Comparison of ENCODE assay signal across 11 cellular contexts in the genomic region with DNA sequence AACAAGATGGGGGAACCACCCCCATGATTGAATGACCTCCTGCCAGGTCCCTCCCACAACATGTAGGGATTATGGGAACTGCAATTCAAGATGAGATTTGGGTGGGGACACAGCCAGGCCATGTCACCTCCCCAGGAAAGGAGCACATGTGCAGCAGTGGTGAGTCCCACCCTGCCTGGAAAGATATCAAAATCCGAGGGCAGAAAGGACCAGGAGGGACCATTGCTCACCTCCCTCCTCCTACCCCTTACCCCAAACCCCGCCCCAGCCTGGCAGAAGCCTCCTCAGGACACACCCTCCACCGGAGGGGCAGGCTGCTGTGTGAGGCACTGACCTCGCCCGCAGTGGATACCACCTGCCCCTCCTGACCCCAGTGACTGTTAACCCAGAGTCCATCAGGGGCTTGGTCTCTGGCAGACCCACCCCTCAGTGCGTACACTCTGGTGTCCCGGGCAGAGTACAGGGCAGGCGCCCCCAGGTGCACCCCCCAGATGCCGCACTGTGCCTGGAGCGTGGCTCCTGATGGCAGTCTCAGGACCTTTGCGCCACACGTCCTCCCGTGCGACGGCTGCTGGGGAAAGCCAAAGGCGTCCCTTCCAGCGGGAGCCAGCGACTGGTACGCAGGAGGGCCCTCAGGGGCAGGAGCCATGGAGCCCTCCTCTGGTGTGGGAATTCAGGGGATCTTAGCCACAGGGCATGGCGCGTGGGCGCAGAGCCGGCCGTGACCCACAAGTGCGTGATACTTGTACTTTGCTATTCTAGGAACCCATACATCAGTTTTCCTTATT. TPM values are rescaled to one million over a fixed set of nuclear protein-coding genes. Genes with fewer than 3 reads are reported as not detected.
DNase-seq lines count a peak whose midpoint lies in the region; ATAC-seq and TF ChIP-seq lines count a peak whose summit lies in the region.
"Had no signal": no experiment of that assay in that cellular context is flagged by ENCODE, and none has a peak within 500 bp of the region (broad histone marks: within the 10 kb centered on the region; RNA-seq: fewer than 3 reads in every experiment).

No MANE protein-coding gene starts in this region.

- no peak for DNase-seq in CD8-positive, alpha-beta T cell
- DNase-seq in PC-3 (no peak), left cardiac atrium (no peak), prostate gland (ENCODE audit: low spot score) (no peak), NCI-H2081 (lab: John Stamatoyannopoulos, UW) (no peak), occipital lobe (lab: John Stamatoyannopoulos, UW) (no peak)
- DNase-seq: activated CD4-positive, alpha-beta T cell treated with anti-CD3 and anti-CD28 coated beads for 48 hours; activated naive CD8-positive, alpha-beta T cell treated with anti-CD3 and anti-CD28 coated beads, Interleukin-2, amount 10 ng/mL, durations not matched to agents 7 days and 5 days; NCI-H1694 treated with DMSO at 0.1 percent for 48 hours had no signal

- no peak overlapping the region for H3K4me3 Mint-ChIP-seq in CD8-positive, alpha-beta T cell
- H3K4me3 Mint-ChIP-seq: activated naive CD8-positive, alpha-beta T cell treated with anti-CD3 and anti-CD28 coated beads, Interleukin-2, amount 10 ng/mL, durations not matched to agents 7 days and 5 days had no signal

- no peak overlapping the region for H3K4me2 ChIP-seq in PC-3 (ENCODE audit: low read length)

- CTCF ChIA-PET in CD8-positive, alpha-beta T cell (lab: Charles Lee) = no interaction called here
- CTCF ChIA-PET in PC-3 (lab: Charles Lee) = no interaction called here

- H3K79me2 ChIP-seq in PC-3 (ENCODE audit: low read length) = peaks cover 46% of the 10 kb centered on the region

- H3K9me2 ChIP-seq in PC-3 (replicated peaks; ENCODE audit: low read length) = no peaks in the 10 kb centered on the region

- no peak for TF ChIP-seq POLR2A in prostate gland (IDR thresholded peaks at IDR 0.05)

- H3K9me3 Mint-ChIP-seq in CD8-positive, alpha-beta T cell = no peaks in the 10 kb centered on the region
- H3K9me3 Mint-ChIP-seq: activated naive CD8-positive, alpha-beta T cell treated with anti-CD3 and anti-CD28 coated beads, Interleukin-2, amount 10 ng/mL, durations not matched to agents 7 days and 5 days had no signal

- POLR2A ChIA-PET in CD8-positive, alpha-beta T cell (lab: Charles Lee) = no interaction called here
- POLR2A ChIA-PET in PC-3 (lab: Charles Lee; ENCODE audit: unreplicated experiment) = interaction anchor here (0.6 kb wide), 1 partner anchor 154 kb away, joined by 4 read pairs; no protein-coding TSS in a partner anchor

- BruUV-seq in PC-3 (replicated peaks; lab: Mats Ljungman, UMichigan) = no TSS peak

- intact Hi-C loops in CD8-positive, alpha-beta T cell (cut with DNase I, micrococcal nuclease) = no loop called here
- intact Hi-C loops in PC-3 (cut with micrococcal nuclease) = no loop called here
- intact Hi-C loops in left cardiac atrium (cut with DNase I) = no loop called here
- intact Hi-C loops in prostate gland (cut with DNase I) = no loop called here

- ATAC-seq in CD8-positive, alpha-beta T cell = peak; percentile 19
- ATAC-seq in PC-3 (peak; percentile 57), left cardiac atrium (peak; percentile 12 to 17), GM19351 (IDR thresholded peaks at IDR 0.05; ENCODE audit: unreplicated experiment) (no peak), GM18511 (IDR thresholded peaks at IDR 0.05; ENCODE audit: unreplicated experiment) (no peak)

- H4K20me1 ChIP-seq in PC-3 (ENCODE audit: low read length) = 0 out of 2 replicates have a peak, but pooled peaks cover 12% of the 10 kb centered on the region

- H3K27ac Mint-ChIP-seq in CD8-positive, alpha-beta T cell = no peak overlapping the region

- H3K27ac ChIP-seq in CD8-positive, alpha-beta T cell (ENCODE audit: low read depth, low read length) = no peak overlapping the region
- H3K27ac ChIP-seq in PC-3 (ENCODE audit: low read length) = no peak overlapping the region
- H3K27ac ChIP-seq in prostate gland = peak overlapping the region; percentile 70 to 72

- H3K27me3 Mint-ChIP-seq in CD8-positive, alpha-beta T cell (ENCODE audit: low read depth) = no peaks in the 10 kb centered on the region
- H3K27me3 Mint-ChIP-seq: activated naive CD8-positive, alpha-beta T cell treated with anti-CD3 and anti-CD28 coated beads, Interleukin-2, amount 10 ng/mL, durations not matched to agents 7 days and 5 days had no signal

- no peaks in the 10 kb centered on the region for H3K27me3 ChIP-seq in CD8-positive, alpha-beta T cell (ENCODE audit: insufficient read depth, low read length)
- H3K27me3 ChIP-seq in PC-3 (ENCODE audit: low read length) = no peaks in the 10 kb centered on the region
- H3K27me3 ChIP-seq in prostate gland (replicated peaks; ENCODE audit: insufficient read depth) = no peaks in the 10 kb centered on the region

- 84% methylated on average over 25 of the region's 25 CpGs for WGBS in prostate gland

- H3K36me3 Mint-ChIP-seq in CD8-positive, alpha-beta T cell = peaks cover 27% of the 10 kb centered on the region

- TF ChIP-seq CTCF in CD8-positive, alpha-beta T cell (IDR thresholded peaks at IDR 0.05) = no peak
- TF ChIP-seq CTCF in PC-3 (conservative IDR thresholded peaks at IDR 0.05; ENCODE audit: low read depth, low read length) = no peak
- TF ChIP-seq CTCF in prostate gland (IDR thresholded peaks at IDR 0.05) = no peak

- peaks cover 10% of the 10 kb centered on the region for H3K4me1 Mint-ChIP-seq in CD8-positive, alpha-beta T cell (ENCODE audit: low read depth)

- no peaks in the 10 kb centered on the region for H3K36me3 ChIP-seq in CD8-positive, alpha-beta T cell (ENCODE audit: insufficient read depth, low read length)
- H3K36me3 ChIP-seq in PC-3 (ENCODE audit: low read depth, low read length) (peaks cover 54% of the 10 kb centered on the region), prostate gland (peaks cover 0 to 6% of the 10 kb centered on the region in 2 donors)

- H3K9ac ChIP-seq in PC-3 (ENCODE audit: low read length) = no peak overlapping the region

- no peaks in the 10 kb centered on the region for H3K9me3 ChIP-seq in CD8-positive, alpha-beta T cell (ENCODE audit: low read length)
- no peaks in the 10 kb centered on the region for H3K9me3 ChIP-seq in PC-3 (ENCODE audit: low read length)
- no peaks in the 10 kb centered on the region for H3K9me3 ChIP-seq in prostate gland

- H2AFZ ChIP-seq in PC-3 (ENCODE audit: low read length) = no peak overlapping the region

- H3F3A ChIP-seq in PC-3 (ENCODE audit: low read length, unreplicated experiment) = no peaks in the 10 kb centered on the region

- H3K4me3 ChIP-seq in CD8-positive, alpha-beta T cell (ENCODE audit: low read depth, low read length) = no peak overlapping the region
- H3K4me3 ChIP-seq in PC-3 (ENCODE audit: low read length) (no peak overlapping the region), prostate gland (no peak overlapping the region)

- H3K4me1 ChIP-seq in CD8-positive, alpha-beta T cell (ENCODE audit: insufficient read depth, low read length) = peaks cover 5% of the 10 kb centered on the region
- H3K4me1 ChIP-seq in PC-3 (ENCODE audit: insufficient read depth, low read length) (0 out of 2 replicates have a peak, but pooled peaks cover 3% of the 10 kb centered on the region), prostate gland (replicated peaks) (no peaks in the 10 kb centered on the region)

RNA-seq across cellular contexts. Expression of a gene that starts 20.9 kb away (rescaled TPM):
- total RNA-seq in CD8-positive, alpha-beta T cell = 10 to 100 TPM; 60.3 to 71.1 TPM
- 423 and 464 TPM in 2 replicates for total RNA-seq in PC-3 (2014; rRNA removed)
- 100 to 1,000 TPM; 101 to 120 TPM for total RNA-seq in left cardiac atrium
- 100 to 1,000 TPM in 1 of 2 donors, 10 to 100 TPM in 1; 61.4 to 161 TPM for total RNA-seq in prostate gland
- total RNA-seq in occipital lobe = 31.4 TPM

RNA-seq across cellular contexts. Expression of a gene that starts 36.3 kb away (rescaled TPM):
- 1 to 10 TPM; 7.4 to 7.7 TPM for total RNA-seq in CD8-positive, alpha-beta T cell
- total RNA-seq in PC-3 (2014; rRNA removed) (99.2 and 151 TPM in 2 replicates), left cardiac atrium (10 to 100 TPM; 33.0 to 40.2 TPM), prostate gland (10 to 100 TPM; 13.3 to 34.7 TPM), occipital lobe (7.5 TPM)

RNA-seq across cellular contexts. Expression of a gene that starts 49.5 kb away (rescaled TPM):
- 10 to 100 TPM; 26.8 to 26.9 TPM for total RNA-seq in CD8-positive, alpha-beta T cell
- 76.4 and 96.6 TPM in 2 replicates for total RNA-seq in PC-3 (2014; rRNA removed)
- total RNA-seq in left cardiac atrium = 10 to 100 TPM; 10.6 to 14.9 TPM
- total RNA-seq in prostate gland = 10 to 100 TPM; 29.4 to 37.5 TPM
- 14.0 TPM for total RNA-seq in occipital lobe

Comparison
In these comparisons a context has a peak if more than half of its experiments do, and no peak if none do; other contexts are left out.
1. ATAC-seq: peak in CD8-positive, alpha-beta T cell (single experiment), PC-3 (single experiment) and left cardiac atrium (2 of 2); none in GM19351 (single experiment) and GM18511 (single experiment).
2. H3K27ac ChIP-seq: peak in prostate gland (2 of 2); none in CD8-positive, alpha-beta T cell (single experiment) and PC-3 (single experiment).